19 cellular contexts compared by ENCODE assay signal in the genomic region with DNA sequence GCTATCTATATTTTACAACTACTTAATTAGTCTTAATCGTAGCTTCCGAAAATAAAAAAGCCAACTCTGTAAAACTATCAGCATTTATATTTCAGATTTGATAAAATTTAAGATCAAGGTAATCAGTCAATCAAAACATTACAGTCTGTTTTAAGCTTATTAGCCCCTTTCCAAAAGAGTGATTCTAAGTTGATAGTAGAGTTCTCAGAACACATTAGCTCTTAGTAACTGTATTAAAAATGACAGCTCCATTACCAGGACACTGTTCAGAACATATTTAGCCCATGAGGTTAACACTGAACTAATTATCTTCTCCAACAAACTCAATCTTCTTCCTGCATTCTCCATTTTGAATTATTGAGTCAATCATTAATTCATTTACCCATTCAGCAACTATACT.
A peak's percentile ranks its signal among the peaks of the same experiment; 100 is the strongest.
DNase-seq lines count a peak whose midpoint lies in the region; ATAC-seq and TF ChIP-seq lines count a peak whose summit lies in the region.
"Had no signal": no experiment of that assay in that cellular context is flagged by ENCODE, and none has a peak within 500 bp of the region (broad histone marks: within the 10 kb centered on the region; RNA-seq: fewer than 3 reads in every experiment).

No MANE protein-coding gene starts in this region.

- no peak overlapping the region for H2AFZ ChIP-seq in SK-N-SH (ENCODE audit: low read depth)

- no peak for TF ChIP-seq POLR2A in thyroid gland (IDR thresholded peaks at IDR 0.05)

- peaks cover 19% of the 10 kb centered on the region; the same call in 1 of the 2 replicates for H3K27me3 ChIP-seq in SK-N-SH (ENCODE audit: insufficient read depth)
- H3K27me3 ChIP-seq in psoas muscle (ENCODE audit: insufficient read depth in 3 of 3, low read length in 2 of 3): no peaks in the 10 kb centered on the region
- H3K27me3 ChIP-seq in skeletal muscle tissue (ENCODE audit: control insufficient read depth in 3 of 3, insufficient read depth in 3 of 3, low read length in 3 of 3): no peaks in the 10 kb centered on the region
- no peaks in the 10 kb centered on the region for H3K27me3 ChIP-seq in thyroid gland
- H3K27me3 ChIP-seq: BLaER1 treated with 17β-estradiol and CSF1 and Interleukin-3, amounts not matched to agents 10 nM and 100 nM had no signal

- CTCF ChIA-PET in SK-N-SH (lab: Yijun Ruan, JAX): interaction anchor here (1.0 to 1.6 kb wide), 3 partner anchors 10 to 93 kb away, joined by 3 to 4 read pairs (median 3); no protein-coding TSS in a partner anchor

- ATAC-seq in SK-N-SH treated with all-trans-retinoic acid at 6 μM for 48 hours (no peak), psoas muscle (peak in 1 of 4 donors; percentile 17)
- ATAC-seq: CD8-positive, alpha-beta T cell had no signal

- POLR2A ChIA-PET in SK-N-SH (lab: Yijun Ruan, JAX): no interaction called here

- H3K36me3 ChIP-seq in SK-N-SH (replicated peaks in 1 of 2; ENCODE audit: control insufficient read depth in 1 of 2, insufficient read depth in 2 of 2, low read length in 1 of 2) (no peaks in the 10 kb centered on the region), psoas muscle (ENCODE audit: insufficient read depth in 1 of 2, low read depth in 1 of 2) (no peaks in the 10 kb centered on the region), skeletal muscle tissue (ENCODE audit: control insufficient read depth in 3 of 3, insufficient read depth in 3 of 3, low read length in 3 of 3) (no peaks in the 10 kb centered on the region), thyroid gland (no peaks in the 10 kb centered on the region)
- H3K36me3 ChIP-seq: BLaER1 treated with 17β-estradiol and CSF1 and Interleukin-3, amounts not matched to agents 10 nM and 100 nM had no signal

- H3K4me3 ChIP-seq in SK-N-SH (ENCODE audit: low read depth in 2 of 2, low read length in 1 of 2) (peak overlapping the region in 1 of 2 experiments; percentile 12; a peak in 1 of 4 replicates), psoas muscle (peak overlapping the region; percentile 35), skeletal muscle tissue (ENCODE audit: low read length in 3 of 3) (no peak overlapping the region), thyroid gland (replicated peaks in 1 of 3) (no peak overlapping the region)
- H3K4me3 ChIP-seq: A549; BLaER1 treated with 17β-estradiol and CSF1 and Interleukin-3, amounts not matched to agents 10 nM and 100 nM had no signal

- TF ChIP-seq CTCF in SK-N-SH (IDR thresholded peaks at IDR 0.05) (no peak), VCaP (conservative IDR thresholded peaks at IDR 0.05) (no peak), psoas muscle (IDR thresholded peaks at IDR 0.05) (no peak), thyroid gland (IDR thresholded peaks at IDR 0.05) (no peak)

- H3K9me3 ChIP-seq in SK-N-SH: no peaks in the 10 kb centered on the region
- no peaks in the 10 kb centered on the region for H3K9me3 ChIP-seq in psoas muscle
- H3K9me3 ChIP-seq in skeletal muscle tissue (ENCODE audit: control insufficient read depth in 3 of 3, low read length in 3 of 3): no peaks in the 10 kb centered on the region
- no peaks in the 10 kb centered on the region for H3K9me3 ChIP-seq in thyroid gland
- H3K9me3 ChIP-seq: A549; BLaER1 treated with 17β-estradiol and CSF1 and Interleukin-3, amounts not matched to agents 10 nM and 100 nM; Caco-2 had no signal

- intact Hi-C loops in psoas muscle (cut with DNase I): loop anchor here in 1 of 2 donors (5.0 kb wide), 1 partner anchor 109 kb away; a partner anchor contains a TSS
- intact Hi-C loops in thyroid gland (cut with DNase I): no loop called here

- 10% methylated on average over 2 of the region's 2 CpGs for WGBS in SK-N-SH (ENCODE audit: low lambda C conversion rate)
- 76 to 85% (median 84%) methylated on average over 2 of the region's 2 CpGs for WGBS in psoas muscle, 3 donors
- 89 to 93% methylated on average over 2 of the region's 2 CpGs for WGBS in thyroid gland, 2 donors

- DNase-seq in SK-N-SH (no peak), psoas muscle (no peak), activated T-cell treated with anti-CD3 and anti-CD28 coated beads for 4 hours (no peak), thyroid gland (no peak), NCI-H2107 (lab: John Stamatoyannopoulos, UW) (no peak)
- DNase-seq: AML-193; Caco-2; Calu3; CD4-positive, alpha-beta T cell; CD8-positive, alpha-beta T cell; DMS79 treated with DMSO at 0.1 percent for 48 hours; GF-D8 had no signal

- H3K9ac ChIP-seq in SK-N-SH (no peak overlapping the region), skeletal muscle tissue (ENCODE audit: low read depth in 1 of 3, low read length in 3 of 3) (peak overlapping the region in 1 of 3 donors; percentile 34)
- H3K9ac ChIP-seq: BLaER1 treated with 17β-estradiol and CSF1 and Interleukin-3, amounts not matched to agents 10 nM and 100 nM had no signal

- H4K20me1 ChIP-seq in SK-N-SH (ENCODE audit: insufficient read depth): no peaks in the 10 kb centered on the region
- H4K20me1 ChIP-seq: BLaER1 treated with 17β-estradiol and CSF1 and Interleukin-3, amounts not matched to agents 10 nM and 100 nM had no signal

- no peak for TF ChIP-seq RAD21 in SK-N-SH (IDR thresholded peaks at IDR 0.05; ENCODE audit: low read length)

- no peaks in the 10 kb centered on the region for H3K79me2 ChIP-seq in SK-N-SH (ENCODE audit: insufficient read depth)

- H3K4me2 ChIP-seq in SK-N-SH: no peak overlapping the region
- H3K4me2 ChIP-seq: A549; BLaER1 treated with 17β-estradiol and CSF1 and Interleukin-3, amounts not matched to agents 10 nM and 100 nM had no signal

- H3K27ac ChIP-seq in SK-N-SH (ENCODE audit: low read depth in 2 of 2, low read length in 1 of 2): no peak overlapping the region
- H3K27ac ChIP-seq in VCaP: peak overlapping the region; percentile 81; the same call in 1 of the 2 replicates
- H3K27ac ChIP-seq in psoas muscle: peak overlapping the region; percentile 74
- peak overlapping the region; percentile 65 for H3K27ac ChIP-seq in skeletal muscle tissue (ENCODE audit: low read depth, low read length)
- no peak overlapping the region for H3K27ac ChIP-seq in thyroid gland
- H3K27ac ChIP-seq: 22Rv1; A549; BLaER1 treated with 17β-estradiol and CSF1 and Interleukin-3, amounts not matched to agents 10 nM and 100 nM; C4-2B had no signal

- no peaks in the 10 kb centered on the region for H3F3A ChIP-seq in SK-N-SH (replicated peaks; ENCODE audit: insufficient read depth)

- H3K9me2 ChIP-seq in SK-N-SH: no peaks in the 10 kb centered on the region

- TF ChIP-seq EP300 in SK-N-SH (IDR thresholded peaks at IDR 0.05; ENCODE audit: borderline replicate concordance in 1 of 2, low read depth in 1 of 2, low read length in 1 of 2): no peak

- H3K4me1 ChIP-seq in SK-N-SH (ENCODE audit: control insufficient read depth in 1 of 2, insufficient read depth in 2 of 2, low read depth in 1 of 2, low read length in 1 of 2): peaks cover 0 to 6% of the 10 kb centered on the region in 2 experiments; a peak in 2 of 4 replicates
- peaks cover 28% of the 10 kb centered on the region for H3K4me1 ChIP-seq in psoas muscle
- peaks cover 6 to 17% (median 6%) of the 10 kb centered on the region in 3 donors for H3K4me1 ChIP-seq in skeletal muscle tissue (ENCODE audit: control insufficient read depth in 3 of 3, insufficient read depth in 3 of 3, low read length in 3 of 3)
- H3K4me1 ChIP-seq in thyroid gland: no peaks in the 10 kb centered on the region
- H3K4me1 ChIP-seq: BLaER1 treated with 17β-estradiol and CSF1 and Interleukin-3, amounts not matched to agents 10 nM and 100 nM had no signal

TF ChIP-seq in SK-N-SH treated with all-trans-retinoic acid at 6 μM for 48 hours, 23 proteins besides CTCF, POLR2A, EP300 and RAD21 (continues in another document):
- TF ChIP-seq GLIS3 (CRISPR knock-in tag; IDR thresholded peaks at IDR 0.05) (no peak), ISL1 (CRISPR knock-in tag; IDR thresholded peaks at IDR 0.05) (peak; percentile 83), TCF4 (CRISPR knock-in tag; IDR thresholded peaks at IDR 0.05; ENCODE audit: borderline replicate concordance) (peak; percentile 56)

TF ChIP-seq in SK-N-SH, 30 proteins besides CTCF, POLR2A, EP300 and RAD21:
- TF ChIP-seq RFX5 (IDR thresholded peaks at IDR 0.05; ENCODE audit: low read length) (no peak), CHD2 (IDR thresholded peaks at IDR 0.05; ENCODE audit: low read length, partially characterized antibody) (no peak), JUND (IDR thresholded peaks at IDR 0.05) (no peak), ELF1 (IDR thresholded peaks at IDR 0.05) (no peak), NFIC (IDR thresholded peaks at IDR 0.05; ENCODE audit: borderline replicate concordance) (no peak), GATA2 (CRISPR knock-in tag; IDR thresholded peaks at IDR 0.05) (no peak), TAF1 (IDR thresholded peaks at IDR 0.05; ENCODE audit: borderline replicate concordance, low read depth, low read length) (no peak), FOXJ3 (CRISPR knock-in tag; IDR thresholded peaks at IDR 0.05) (no peak)
- TF ChIP-seq, protein P1, sequence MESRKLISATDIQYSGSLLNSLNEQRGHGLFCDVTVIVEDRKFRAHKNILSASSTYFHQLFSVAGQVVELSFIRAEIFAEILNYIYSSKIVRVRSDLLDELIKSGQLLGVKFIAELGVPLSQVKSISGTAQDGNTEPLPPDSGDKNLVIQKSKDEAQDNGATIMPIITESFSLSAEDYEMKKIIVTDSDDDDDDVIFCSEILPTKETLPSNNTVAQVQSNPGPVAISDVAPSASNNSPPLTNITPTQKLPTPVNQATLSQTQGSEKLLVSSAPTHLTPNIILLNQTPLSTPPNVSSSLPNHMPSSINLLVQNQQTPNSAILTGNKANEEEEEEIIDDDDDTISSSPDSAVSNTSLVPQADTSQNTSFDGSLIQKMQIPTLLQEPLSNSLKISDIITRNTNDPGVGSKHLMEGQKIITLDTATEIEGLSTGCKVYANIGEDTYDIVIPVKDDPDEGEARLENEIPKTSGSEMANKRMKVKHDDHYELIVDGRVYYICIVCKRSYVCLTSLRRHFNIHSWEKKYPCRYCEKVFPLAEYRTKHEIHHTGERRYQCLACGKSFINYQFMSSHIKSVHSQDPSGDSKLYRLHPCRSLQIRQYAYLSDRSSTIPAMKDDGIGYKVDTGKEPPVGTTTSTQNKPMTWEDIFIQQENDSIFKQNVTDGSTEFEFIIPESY (IDR thresholded peaks at IDR 0.05; ENCODE audit: borderline replicate concordance, low read depth): no peak
- TF ChIP-seq, protein P2, sequence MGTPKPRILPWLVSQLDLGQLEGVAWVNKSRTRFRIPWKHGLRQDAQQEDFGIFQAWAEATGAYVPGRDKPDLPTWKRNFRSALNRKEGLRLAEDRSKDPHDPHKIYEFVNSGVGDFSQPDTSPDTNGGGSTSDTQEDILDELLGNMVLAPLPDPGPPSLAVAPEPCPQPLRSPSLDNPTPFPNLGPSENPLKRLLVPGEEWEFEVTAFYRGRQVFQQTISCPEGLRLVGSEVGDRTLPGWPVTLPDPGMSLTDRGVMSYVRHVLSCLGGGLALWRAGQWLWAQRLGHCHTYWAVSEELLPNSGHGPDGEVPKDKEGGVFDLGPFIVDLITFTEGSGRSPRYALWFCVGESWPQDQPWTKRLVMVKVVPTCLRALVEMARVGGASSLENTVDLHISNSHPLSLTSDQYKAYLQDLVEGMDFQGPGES (IDR thresholded peaks at IDR 0.05; ENCODE audit: low read depth, low read length): no peak

Comparison
In these comparisons a context has a peak if more than half of its experiments do, and no peak if none do; other contexts are left out.
1. H3K27ac ChIP-seq: peak in VCaP (single experiment), psoas muscle (single experiment) and skeletal muscle tissue (single experiment); none in SK-N-SH (0 of 2) and thyroid gland (0 of 3).